ENCODE assay signal across 8 cellular contexts in the genomic region with DNA sequence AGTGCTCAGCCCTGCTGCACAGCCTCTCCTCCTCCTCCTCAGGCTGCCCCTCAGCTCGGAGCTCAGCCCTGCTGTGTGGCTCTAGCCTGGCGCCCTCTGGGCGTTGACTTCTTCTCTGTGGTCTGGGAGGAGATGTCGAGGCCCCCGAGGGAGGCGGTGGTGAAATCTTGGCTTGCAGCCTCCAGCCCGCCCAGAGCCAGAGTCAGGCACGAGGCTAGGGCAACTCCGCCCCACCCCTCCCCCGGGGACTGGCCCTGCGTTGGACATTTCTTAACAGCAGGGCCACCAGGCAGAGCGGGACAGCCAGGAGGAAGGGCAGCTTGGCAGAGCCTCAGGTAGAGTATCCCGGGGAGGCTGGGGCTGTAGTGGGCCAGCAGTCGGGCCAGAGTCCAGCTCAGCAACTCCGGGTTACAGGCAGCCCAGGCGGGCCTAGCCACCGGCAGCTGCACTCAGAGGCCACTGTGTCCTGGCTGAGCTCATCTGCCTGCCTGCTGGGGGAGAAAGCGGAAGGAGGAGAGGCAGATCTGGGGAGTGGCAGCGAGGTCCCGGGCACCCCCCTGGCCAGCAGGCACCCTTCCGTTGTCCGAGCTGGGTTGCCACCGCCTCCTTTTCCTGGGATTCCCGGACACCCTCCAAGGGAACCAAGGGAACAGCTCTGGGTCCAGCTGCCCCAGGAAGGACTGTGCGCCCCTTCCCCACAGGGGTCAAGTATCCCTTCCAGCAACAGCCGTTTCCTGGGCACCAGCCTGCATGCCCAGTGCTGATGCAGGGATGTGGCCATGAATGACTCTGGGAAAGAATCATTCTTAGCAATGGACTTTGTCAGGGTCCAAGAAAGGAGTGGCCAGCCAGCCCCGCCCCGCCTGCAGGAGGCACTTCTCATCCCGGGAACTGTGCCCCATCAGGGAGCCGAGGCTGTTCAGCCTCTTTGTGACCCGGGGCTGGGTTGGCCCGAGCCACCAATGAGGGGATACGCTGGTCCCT. TPM values are rescaled to one million over a fixed set of nuclear protein-coding genes. Genes with fewer than 3 reads are reported as not detected.
DNase-seq lines count a peak whose midpoint lies in the region; ATAC-seq lines count a peak whose summit lies in the region.

Gene ALDH3B1 (plus strand): TSS at position 270 of the 984 bp plus-strand sequence. CDS start 4,971 bp downstream, outside the sequence.

- H3K27ac Mint-ChIP-seq in stimulated activated memory B cell treated with anti-CD40 and anti-IgM and Interleukin-4, amounts not matched to agents 10 μg/mL and 1 μg/mL and 100 μg/mL, for 72 hours: peak within 1 kb of the TSS; percentile 73

- DNase-seq in GF-D8 (lab: John Stamatoyannopoulos, UW) (peak; percentile 94), OCI-M2 (lab: John Stamatoyannopoulos, UW; ENCODE audit: unreplicated experiment) (peak; percentile 21), cerebellum (ENCODE audit: low spot score) (peak; percentile 41), left kidney (ENCODE audit: low read depth, low spot score) (peak; percentile 46)
- no peak for DNase-seq in central memory CD4-positive, alpha-beta T cell
- no peak for DNase-seq in activated CD4-positive, alpha-beta T cell treated with anti-CD3 and anti-CD28 coated beads for 1 hour

- H3K4me3 Mint-ChIP-seq in stimulated activated memory B cell treated with anti-CD40 and anti-IgM and Interleukin-4, amounts not matched to agents 10 μg/mL and 1 μg/mL and 100 μg/mL, for 72 hours: peak within 1 kb of the TSS; percentile 47

- no peaks in the 10 kb centered on the region for H3K27me3 Mint-ChIP-seq in stimulated activated memory B cell treated with anti-CD40 and anti-IgM and Interleukin-4, amounts not matched to agents 10 μg/mL and 1 μg/mL and 100 μg/mL, for 72 hours

- H3K4me1 Mint-ChIP-seq in stimulated activated memory B cell treated with anti-CD40 and anti-IgM and Interleukin-4, amounts not matched to agents 10 μg/mL and 1 μg/mL and 100 μg/mL, for 72 hours: peaks cover 40% of the 10 kb centered on the region

- H3K36me3 Mint-ChIP-seq in stimulated activated memory B cell treated with anti-CD40 and anti-IgM and Interleukin-4, amounts not matched to agents 10 μg/mL and 1 μg/mL and 100 μg/mL, for 72 hours: no peaks in the 10 kb centered on the region

- H3K9me3 Mint-ChIP-seq in stimulated activated memory B cell treated with anti-CD40 and anti-IgM and Interleukin-4, amounts not matched to agents 10 μg/mL and 1 μg/mL and 100 μg/mL, for 72 hours: no peaks in the 10 kb centered on the region

- peak; percentile 80 for ATAC-seq in stimulated activated memory B cell treated with anti-CD40 and anti-IgM and Interleukin-4, amounts not matched to agents 10 μg/mL and 1 μg/mL and 100 μg/mL, for 72 hours
- ATAC-seq in HG02571 (IDR thresholded peaks at IDR 0.05; ENCODE audit: unreplicated experiment): no peak

RNA-seq across cellular contexts. Expression of gene ALDH3B1, which starts in this region (rescaled TPM):
- 0.82 TPM for total RNA-seq in cerebellum

Comparison
In these comparisons a context has a peak if more than half of its experiments do, and no peak if none do; other contexts are left out.
1. Peak in DNase-seq in cerebellum; RNA of the gene not detected or under 1 TPM.
2. DNase-seq: peak in GF-D8 (single experiment), OCI-M2 (single experiment) and left kidney (single experiment); none in central memory CD4-positive, alpha-beta T cell (single experiment) and activated CD4-positive, alpha-beta T cell treated with anti-CD3 and anti-CD28 coated beads for 1 hour (single experiment).